ENCODE assay signal across 8 cellular contexts in the genomic region with DNA sequence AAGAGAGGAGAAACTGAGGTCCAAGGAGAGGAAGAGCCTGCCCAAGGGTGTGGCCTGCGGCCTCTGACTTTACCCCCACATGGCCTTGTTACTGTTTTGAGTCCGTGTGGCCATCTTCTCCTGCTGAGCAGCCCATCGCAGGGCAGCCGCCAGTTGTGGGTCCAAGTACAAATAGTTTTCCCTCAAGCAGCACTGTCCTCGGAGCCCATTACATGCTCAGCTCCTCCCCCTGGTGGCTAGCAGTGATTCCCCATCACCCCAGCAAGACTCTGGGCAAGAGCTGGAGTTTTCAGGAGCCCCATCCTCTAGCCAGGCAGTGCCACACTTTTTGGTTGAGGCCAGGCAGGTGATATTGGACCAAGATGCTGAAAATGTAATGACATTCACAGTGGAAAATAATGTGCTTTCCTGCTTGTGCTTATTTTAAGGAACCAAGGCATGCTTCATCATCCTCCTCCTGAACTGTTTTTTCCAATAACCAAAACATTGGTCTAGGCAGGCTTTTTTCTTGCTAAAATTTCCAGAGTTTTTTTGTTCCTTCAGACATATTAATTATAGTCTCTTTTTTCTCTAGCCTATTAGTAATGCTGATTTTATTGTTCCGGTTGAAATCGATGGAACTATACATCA. TPM values are rescaled to one million over a fixed set of nuclear protein-coding genes. Genes with fewer than 3 reads are reported as not detected.
A peak's percentile ranks its signal among the peaks of the same experiment; 100 is the strongest.
DNase-seq lines count a peak whose midpoint lies in the region; ATAC-seq and TF ChIP-seq lines count a peak whose summit lies in the region.

No MANE protein-coding gene starts in this region.

- H3K4me2 ChIP-seq in OCI-LY3 (ENCODE audit: low read length), result peak overlapping the region; percentile 37

- no peaks in the 10 kb centered on the region for H4K20me1 ChIP-seq in OCI-LY3 (ENCODE audit: insufficient read depth, low read length)

- TF ChIP-seq CTCF in OCI-LY3 (IDR thresholded peaks at IDR 0.05; ENCODE audit: low read depth, low read length) (peak; percentile 91), fibroblast of villous mesenchyme (IDR thresholded peaks at IDR 0.05; ENCODE audit: insufficient read depth, low read depth, low read length) (peak; percentile 99), omental fat pad (IDR thresholded peaks at IDR 0.05) (peak in 2 of 3 donors; percentile 14 to 34), upper lobe of left lung (IDR thresholded peaks at IDR 0.05) (peak; percentile 71 to 86 (median 74))

- no peak overlapping the region for H3K4me3 ChIP-seq in OCI-LY3 (ENCODE audit: low read length)
- H3K4me3 ChIP-seq in fibroblast of villous mesenchyme (ENCODE audit: low read depth, low read length), result no peak overlapping the region
- H3K4me3 ChIP-seq in upper lobe of left lung, result no peak overlapping the region

- DNase-seq in NCI-H2227 (lab: John Stamatoyannopoulos, UW; ENCODE audit: unreplicated experiment) (peak; percentile 47), NCI-H2227 treated with DMSO at 0.1 percent for 48 hours (lab: John Stamatoyannopoulos, UW) (no peak), fibroblast of villous mesenchyme (ENCODE audit: low read depth) (peak; percentile 73), omental fat pad (ENCODE audit: low spot score) (peak; percentile 52), upper lobe of left lung (peak in 1 of 2 donors; percentile 67)
- DNase-seq in activated T-cell treated with anti-CD3 and anti-CD28 coated beads, Interleukin-2, amount 50 U/mL, for 48 hours, result peak; percentile 72 to 74

- TF ChIP-seq EP300 in upper lobe of left lung (IDR thresholded peaks at IDR 0.05), result no peak

- no peaks in the 10 kb centered on the region for H3K36me3 ChIP-seq in OCI-LY3 (replicated peaks; ENCODE audit: low read depth, low read length)
- peaks cover 0 to 13% (median 2%) of the 10 kb centered on the region in 4 donors for H3K36me3 ChIP-seq in upper lobe of left lung

- 54 to 96% methylated on average over 2 to 7 of the region's 7 CpGs for WGBS in upper lobe of left lung, 2 donors

- H3K4me1 ChIP-seq in OCI-LY3 (ENCODE audit: low read length), result no peaks in the 10 kb centered on the region
- H3K4me1 ChIP-seq in upper lobe of left lung, result peaks cover 26 to 35% (median 32%) of the 10 kb centered on the region in 4 donors

- no peak for TF ChIP-seq POLR2A in upper lobe of left lung (IDR thresholded peaks at IDR 0.05)

- no peaks in the 10 kb centered on the region for H3K79me2 ChIP-seq in OCI-LY3 (ENCODE audit: low read length)

- H3K9me3 ChIP-seq in OCI-LY3 (ENCODE audit: insufficient read depth, low read length), result no peaks in the 10 kb centered on the region
- H3K9me3 ChIP-seq in upper lobe of left lung, result no peaks in the 10 kb centered on the region

- H2AFZ ChIP-seq in OCI-LY3 (ENCODE audit: low read depth, low read length), result peak overlapping the region; percentile 64; the same call in 1 of the 2 replicates

- H3K9ac ChIP-seq in OCI-LY3 (ENCODE audit: low read length), result no peak overlapping the region

- H3K27ac ChIP-seq in OCI-LY3 (ENCODE audit: low read length) (no peak overlapping the region), upper lobe of left lung (peak overlapping the region in 1 of 4 donors; percentile 41)

- peaks cover 6% of the 10 kb centered on the region; the same call in 1 of the 2 replicates for H3K27me3 ChIP-seq in OCI-LY3 (ENCODE audit: low read depth, low read length)
- no peaks in the 10 kb centered on the region for H3K27me3 ChIP-seq in upper lobe of left lung

- ATAC-seq in HG02798 (IDR thresholded peaks at IDR 0.05; ENCODE audit: poor library complexity, unreplicated experiment) (peak; percentile 85), omental fat pad (ENCODE audit: low FRiP score) (peak; percentile 51), upper lobe of left lung (ENCODE audit: low FRiP score in 2 of 2) (peak; percentile 70 to 87)

RNA-seq across cellular contexts. Expression of gene VILL, which starts 23.2 kb away (rescaled TPM):
- 4.3 and 5.5 TPM in 2 replicates for total RNA-seq in fibroblast of villous mesenchyme
- total RNA-seq in omental fat pad, result 10 to 100 TPM in 1 of 4 donors, 1 to 10 TPM in 3; 4.4 to 15.0 (median 5.6) TPM
- total RNA-seq in upper lobe of left lung, result 10 to 100 TPM in 5 of 6 donors, 1 to 10 TPM in 1; 5.6 to 41.9 (median 19.0) TPM

Comparison
In these comparisons a context has a peak if more than half of its experiments do, and no peak if none do; other contexts are left out.
1. CTCF ChIP-seq: peak in every context shown above with its lines; median percentile 99 in fibroblast of villous mesenchyme; 91 in OCI-LY3; 74 in upper lobe of left lung; 24 in omental fat pad.